ENCODE assay signal across 1 cellular context in genomic region chr3:9769426-9770275, GRCh38.
TF ChIP-seq lines count a peak whose summit lies in the region.

Gene CAMK1, minus strand, starts transcription at chr3:9769947. Its CDS starts 2,198 bp downstream, at chr3:9767749.

TF ChIP-seq in GM12878, 131 proteins besides CTCF, POLR2A, EP300 and RAD21 (continued from another document):
- TF ChIP-seq SKIL (IDR thresholded peaks at IDR 0.05; ENCODE audit: low read depth, poor library complexity, severe bottlenecking) (no peak), BHLHE40 (IDR thresholded peaks at IDR 0.05; ENCODE audit: borderline replicate concordance in 1 of 2, low read depth in 2 of 2, low read length in 1 of 2) (peak in 1 of 2 experiments; percentile 48; a peak in 1 of 4 replicates), GATAD2B (conservative IDR thresholded peaks at IDR 0.05; ENCODE audit: low read depth) (0 out of 2 replicates have a peak, but pooled peaks have one; percentile 36)
